ENCODE assay signal across 1 cellular context in genomic region chr16:2898831-2899563, GRCh38.
TF ChIP-seq lines count a peak whose summit lies in the region.

No MANE protein-coding gene starts in this region.

TF ChIP-seq in HepG2, 621 proteins besides CTCF, POLR2A, EP300 and RAD21 (continued from another document and continues in another):
- TF ChIP-seq PAXIP1 (CRISPR knock-in tag; conservative IDR thresholded peaks at IDR 0.05) (peak; percentile 92), PHF20 (CRISPR knock-in tag; IDR thresholded peaks at IDR 0.05) (no peak), SOX6 (IDR thresholded peaks at IDR 0.05) (no peak), SOX6 (CRISPR knock-in tag; IDR thresholded peaks at IDR 0.05) (peak; percentile 50; the same call in 1 of the 2 replicates), PHF8 (CRISPR knock-in tag; IDR thresholded peaks at IDR 0.05) (0 out of 2 replicates have a peak, but pooled peaks have one; percentile 50), MLLT10 (CRISPR knock-in tag; IDR thresholded peaks at IDR 0.05) (no peak), ZFP1 (CRISPR knock-in tag; IDR thresholded peaks at IDR 0.05) (no peak), SALL1 (CRISPR knock-in tag; IDR thresholded peaks at IDR 0.05) (peak; percentile 29; the same call in 1 of the 2 replicates), ZNF615 (CRISPR knock-in tag; IDR thresholded peaks at IDR 0.05; ENCODE audit: borderline replicate concordance) (no peak), ZNF792 (CRISPR knock-in tag; IDR thresholded peaks at IDR 0.05) (0 out of 2 replicates have a peak, but pooled peaks have one; percentile 16), ZNF44 (CRISPR knock-in tag; IDR thresholded peaks at IDR 0.05) (no peak), KAT8 (CRISPR knock-in tag; IDR thresholded peaks at IDR 0.05) (0 out of 2 replicates have a peak, but pooled peaks have one; percentile 15), IRF9 (CRISPR knock-in tag; IDR thresholded peaks at IDR 0.05; ENCODE audit: borderline replicate concordance) (peak; percentile 63; the same call in 1 of the 2 replicates), TFDP2 (CRISPR knock-in tag; IDR thresholded peaks at IDR 0.05) (no peak), ZNF280B (CRISPR knock-in tag; IDR thresholded peaks at IDR 0.05; ENCODE audit: borderline replicate concordance) (no peak), ZNF646 (CRISPR knock-in tag; IDR thresholded peaks at IDR 0.05) (no peak), CEBPB (IDR thresholded peaks at IDR 0.05; ENCODE audit: borderline replicate concordance, low read depth, low read length) (no peak), ZNF530 (CRISPR knock-in tag; IDR thresholded peaks at IDR 0.05; ENCODE audit: low read depth) (no peak), HOXA5 (CRISPR knock-in tag; IDR thresholded peaks at IDR 0.05) (no peak), HNF4A (CRISPR knock-in tag; IDR thresholded peaks at IDR 0.05) (peak; percentile 92), U2AF2 (IDR thresholded peaks at IDR 0.05; ENCODE audit: low read depth, low read length) (0 out of 2 replicates have a peak, but pooled peaks have one; percentile 73), ZFAT (CRISPR knock-in tag; conservative IDR thresholded peaks at IDR 0.05) (no peak), MIER3 (CRISPR knock-in tag; IDR thresholded peaks at IDR 0.05; ENCODE audit: borderline replicate concordance) (peak; percentile 29; the same call in 1 of the 2 replicates), ZNF557 (CRISPR knock-in tag; IDR thresholded peaks at IDR 0.05) (no peak), ZNF574 (CRISPR knock-in tag; IDR thresholded peaks at IDR 0.05) (peak; percentile 57; the same call in 1 of the 2 replicates), ZNF770 (CRISPR knock-in tag; IDR thresholded peaks at IDR 0.05) (0 out of 2 replicates have a peak, but pooled peaks have one; percentile 25), ZNF83 (CRISPR knock-in tag; IDR thresholded peaks at IDR 0.05; ENCODE audit: borderline replicate concordance) (no peak), ZFP91 (CRISPR knock-in tag; IDR thresholded peaks at IDR 0.05; ENCODE audit: borderline replicate concordance) (peak; percentile 64), STAG1 (CRISPR knock-in tag; IDR thresholded peaks at IDR 0.05) (no peak), ETV5 (CRISPR knock-in tag; IDR thresholded peaks at IDR 0.05; ENCODE audit: borderline replicate concordance) (0 out of 2 replicates have a peak, but pooled peaks have one; percentile 11), LBX2 (CRISPR knock-in tag; IDR thresholded peaks at IDR 0.05; ENCODE audit: borderline replicate concordance) (no peak), ZNF749 (CRISPR knock-in tag; IDR thresholded peaks at IDR 0.05; ENCODE audit: borderline replicate concordance) (no peak), SOX13 (IDR thresholded peaks at IDR 0.05) (no peak), SOX13 (CRISPR knock-in tag; conservative IDR thresholded peaks at IDR 0.05 in 1 of 2, IDR thresholded peaks at IDR 0.05 in 1 of 2) (0 out of 4 replicates have a peak, but pooled peaks of 1 of the 2 experiments have one; percentile 14), ZNF367 (CRISPR knock-in tag; IDR thresholded peaks at IDR 0.05; ENCODE audit: borderline replicate concordance) (no peak), DDIT3 (CRISPR knock-in tag; IDR thresholded peaks at IDR 0.05) (no peak), ZSCAN22 (CRISPR knock-in tag; IDR thresholded peaks at IDR 0.05) (no peak)
